36 cellular contexts compared by ENCODE assay signal in genomic region chr15:98326804-98327203, GRCh38.
DNase-seq lines count a peak whose midpoint lies in the region; ATAC-seq, FAIRE-seq and TF ChIP-seq lines count a peak whose summit lies in the region.
"Had no signal": no experiment of that assay in that cellular context is flagged by ENCODE, and none has a peak within 500 bp of the region (broad histone marks: within the 10 kb centered on the region; RNA-seq: fewer than 3 reads in every experiment).

No MANE protein-coding gene starts in this region.

- H3K27ac ChIP-seq in HepG2 (ENCODE audit: extremely low read length, insufficient read depth, low read length), result no peak overlapping the region
- no peak overlapping the region for H3K27ac ChIP-seq in right lobe of liver
- H3K27ac ChIP-seq in HEK293 (ENCODE audit: extremely low read depth, low read depth, low read length), result no peak overlapping the region
- H3K27ac ChIP-seq in K562 (ENCODE audit: extremely low read depth, low read depth, low read length), result no peak overlapping the region
- H3K27ac ChIP-seq in CD4-positive, alpha-beta memory T cell (ENCODE audit: low read depth, low read length), result no peak overlapping the region
- H3K27ac ChIP-seq: 22Rv1; A549; BLaER1; BLaER1 treated with 17β-estradiol and CSF1 and Interleukin-3, amounts not matched to agents 10 nM and 100 nM; C4-2B had no signal

- FAIRE-seq in HepG2 (lab: Jason Lieb, UNC) (no peak), K562 (lab: Jason Lieb, UNC) (no peak)
- FAIRE-seq: A204.1, A549, D721Med had no signal

- DNase-seq in HepG2 (ENCODE audit: low spot score) (no peak), right lobe of liver (no peak), K562 (ENCODE audit: extremely low read depth in 1 of 4, low spot score in 3 of 4) (no peak), islet precursor cell (peak; percentile 4), T-helper 2 cell (no peak)
- no peak for DNase-seq in CD4-positive, alpha-beta memory T cell
- DNase-seq in activated CD4-positive, alpha-beta T cell treated with anti-CD3 and anti-CD28 coated beads, Interleukin-2, amount 10 ng/mL, durations not matched to agents 24 days and 14 days, result no peak
- DNase-seq: 8988T; ACHN; AML-193; BE2C; C1 segment of cervical spinal cord; Caco-2; Calu3; CD4-positive, alpha-beta T cell; CD4-positive, CD25-positive, alpha-beta regulatory T cell; CD8-positive, alpha-beta memory T cell; CD8-positive, alpha-beta T cell; COR-L47; DMS 273 treated with DMSO at 0.1 percent for 48 hours; DMS153; DMS53; DMS79; DMS79 treated with DMSO at 0.1 percent for 48 hours; DND-41; EL had no signal

- no peak for TF ChIP-seq RAD21 in HepG2 (CRISPR knock-in tag; IDR thresholded peaks at IDR 0.05)
- TF ChIP-seq RAD21 in K562 (CRISPR knock-in tag; conservative IDR thresholded peaks at IDR 0.05 in 1 of 2, IDR thresholded peaks at IDR 0.05 in 1 of 2), result no peak

- no TSS peak for BruUV-seq in HepG2 (replicated peaks; lab: Mats Ljungman, UMichigan)
- BruUV-seq in K562 (replicated peaks; lab: Mats Ljungman, UMichigan), result no TSS peak

- no peaks in the 10 kb centered on the region for H3K36me3 Mint-ChIP-seq in CD4-positive, alpha-beta memory T cell
- no peaks in the 10 kb centered on the region for H3K36me3 Mint-ChIP-seq in activated CD4-positive, alpha-beta T cell treated with anti-CD3 and anti-CD28 coated beads, Interleukin-2, amount 10 ng/mL, durations not matched to agents 24 days and 14 days (ENCODE audit: low read depth)
- H3K36me3 Mint-ChIP-seq: CD14-positive monocyte; CD4-positive, CD25-positive, alpha-beta regulatory T cell; CD8-positive, alpha-beta memory T cell; CD8-positive, alpha-beta T cell had no signal

- H3K27ac Mint-ChIP-seq in CD4-positive, alpha-beta memory T cell, result no peak overlapping the region
- no peak overlapping the region for H3K27ac Mint-ChIP-seq in activated CD4-positive, alpha-beta T cell treated with anti-CD3 and anti-CD28 coated beads, Interleukin-2, amount 10 ng/mL, durations not matched to agents 24 days and 14 days
- H3K27ac Mint-ChIP-seq: B cell; CD14-positive monocyte; CD4-positive, alpha-beta T cell; CD4-positive, CD25-positive, alpha-beta regulatory T cell; CD8-positive, alpha-beta memory T cell; CD8-positive, alpha-beta T cell had no signal

- CTCF ChIA-PET in HepG2 (lab: Yijun Ruan, JAX; ENCODE audit: low intra/inter-chr PET ratio, low total read pairs), result no interaction called here
- CTCF ChIA-PET in HEK293 (lab: Yijun Ruan, JAX), result interaction anchor here (0.7 to 2.0 kb wide), 2 partner anchors 15 to 427 kb away, joined by 3 to 12 read pairs; no protein-coding TSS in a partner anchor
- CTCF ChIA-PET in K562 (lab: Yijun Ruan, JAX; ENCODE audit: low intra/inter-chr PET ratio), result no interaction called here
- CTCF ChIA-PET in CD4-positive, alpha-beta memory T cell (lab: Charles Lee; ENCODE audit: partially characterized antibody), result interaction anchor here (1.1 to 2.0 kb wide), 3 partner anchors 15 to 101 kb away, joined by 3 to 6 read pairs (median 4); no protein-coding TSS in a partner anchor

- H3K4me1 ChIP-seq in HepG2 (ENCODE audit: insufficient read depth, low read length), result peaks cover 11% of the 10 kb centered on the region
- no peaks in the 10 kb centered on the region for H3K4me1 ChIP-seq in right lobe of liver
- no peaks in the 10 kb centered on the region for H3K4me1 ChIP-seq in HEK293 (ENCODE audit: control insufficient read depth, insufficient read depth, low read length)
- no peaks in the 10 kb centered on the region for H3K4me1 ChIP-seq in K562 (replicated peaks in 1 of 2; ENCODE audit: control insufficient read depth in 2 of 2, insufficient read depth in 2 of 2, low read length in 2 of 2)
- H3K4me1 ChIP-seq in CD4-positive, alpha-beta memory T cell (ENCODE audit: insufficient read depth, low read length), result no peaks in the 10 kb centered on the region
- H3K4me1 ChIP-seq: A549, BE2C, Caco-2 had no signal

- H3K9me3 ChIP-seq in HepG2 (ENCODE audit: low read length) (no peaks in the 10 kb centered on the region), right lobe of liver (no peaks in the 10 kb centered on the region), HEK293 (ENCODE audit: control insufficient read depth, insufficient read depth, low read depth, low read length) (no peaks in the 10 kb centered on the region), K562 (replicated peaks; ENCODE audit: control insufficient read depth, insufficient read depth, low read depth, low read length) (no peaks in the 10 kb centered on the region)
- H3K9me3 ChIP-seq in CD4-positive, alpha-beta memory T cell (ENCODE audit: control insufficient read depth in 1 of 2, low read length in 2 of 2), result no peaks in the 10 kb centered on the region
- H3K9me3 ChIP-seq: BE2C, Caco-2 had no signal

- H3K9me1 ChIP-seq in K562 (ENCODE audit: control insufficient read depth, insufficient read depth, low read length), result no peaks in the 10 kb centered on the region

- TF ChIP-seq CTCF in HepG2 (CRISPR knock-in tag; IDR thresholded peaks at IDR 0.05) (no peak), right lobe of liver (IDR thresholded peaks at IDR 0.05) (no peak), HEK293 (tag by site-specific recombination; IDR thresholded peaks at IDR 0.05) (no peak), K562 (IDR thresholded peaks at IDR 0.05 in 2 of 3, conservative IDR thresholded peaks at IDR 0.05 in 1 of 3; ENCODE audit: insufficient read depth in 2 of 3, low read depth in 1 of 3, low read length in 3 of 3) (no peak)

- TF ChIP-seq POLR2A in HepG2 (IDR thresholded peaks at IDR 0.05; ENCODE audit: insufficient read depth in 1 of 2, low read depth in 2 of 2, low read length in 2 of 2) (no peak), right lobe of liver (IDR thresholded peaks at IDR 0.05) (no peak), K562 (conservative IDR thresholded peaks at IDR 0.05) (no peak)

- no peaks in the 10 kb centered on the region for H3K27me3 Mint-ChIP-seq in CD4-positive, alpha-beta memory T cell
- H3K27me3 Mint-ChIP-seq in activated CD4-positive, alpha-beta T cell treated with anti-CD3 and anti-CD28 coated beads, Interleukin-2, amount 10 ng/mL, durations not matched to agents 24 days and 14 days, result no peaks in the 10 kb centered on the region
- H3K27me3 Mint-ChIP-seq: B cell; CD4-positive, CD25-positive, alpha-beta regulatory T cell; CD8-positive, alpha-beta memory T cell had no signal

- H3K4me3 ChIP-seq in HepG2 (replicated peaks in 1 of 3; ENCODE audit: insufficient read depth in 1 of 3, low read depth in 2 of 3, low read length in 3 of 3) (no peak overlapping the region), right lobe of liver (no peak overlapping the region), HEK293 (ENCODE audit: low read depth, low read length) (no peak overlapping the region), K562 (no peak overlapping the region)
- H3K4me3 ChIP-seq in CD4-positive, alpha-beta memory T cell (ENCODE audit: low read length in 2 of 2), result no peak overlapping the region
- H3K4me3 ChIP-seq: A549; BLaER1; BLaER1 treated with 17β-estradiol and CSF1 and Interleukin-3, amounts not matched to agents 10 nM and 100 nM had no signal

- no peaks in the 10 kb centered on the region for H3K36me3 ChIP-seq in HepG2 (replicated peaks in 1 of 2; ENCODE audit: control insufficient read depth in 1 of 2, insufficient read depth in 2 of 2, low read length in 2 of 2)
- H3K36me3 ChIP-seq in right lobe of liver, result no peaks in the 10 kb centered on the region
- H3K36me3 ChIP-seq in HEK293 (ENCODE audit: control insufficient read depth in 2 of 2, insufficient read depth in 1 of 2, low read length in 2 of 2), result no peaks in the 10 kb centered on the region
- no peaks in the 10 kb centered on the region for H3K36me3 ChIP-seq in K562 (ENCODE audit: control insufficient read depth, insufficient read depth, low read length)
- H3K36me3 ChIP-seq in CD4-positive, alpha-beta memory T cell (ENCODE audit: insufficient read depth, low read length), result no peaks in the 10 kb centered on the region
- H3K36me3 ChIP-seq: BE2C, BLaER1 had no signal

- WGBS in HepG2 (ENCODE audit: low lambda C conversion rate), result 2% methylated on average over 5 of the region's 5 CpGs
- WGBS in right lobe of liver (ENCODE audit: insufficient coverage, low coverage, low lambda C conversion rate, missing lambda C conversion rate), result 38% methylated on average over 3 of the region's 5 CpGs
- WGBS in K562 (ENCODE audit: insufficient coverage, low coverage, missing lambda C conversion rate), result 0% methylated on average over 5 of the region's 5 CpGs

- no peak for ATAC-seq in HepG2
- ATAC-seq in right lobe of liver, result no peak
- ATAC-seq in K562, result no peak
- ATAC-seq: A549; CD8-positive, alpha-beta T cell had no signal

- H3K4me3 Mint-ChIP-seq in CD4-positive, alpha-beta memory T cell, result no peak overlapping the region
- H3K4me3 Mint-ChIP-seq in activated CD4-positive, alpha-beta T cell treated with anti-CD3 and anti-CD28 coated beads, Interleukin-2, amount 10 ng/mL, durations not matched to agents 24 days and 14 days, result no peak overlapping the region
- H3K4me3 Mint-ChIP-seq: B cell; CD14-positive monocyte; CD4-positive, alpha-beta T cell; CD4-positive, CD25-positive, alpha-beta regulatory T cell; CD8-positive, alpha-beta memory T cell; CD8-positive, alpha-beta T cell had no signal

- no peaks in the 10 kb centered on the region for H3K4me1 Mint-ChIP-seq in CD4-positive, alpha-beta memory T cell
- H3K4me1 Mint-ChIP-seq in activated CD4-positive, alpha-beta T cell treated with anti-CD3 and anti-CD28 coated beads, Interleukin-2, amount 10 ng/mL, durations not matched to agents 24 days and 14 days, result no peaks in the 10 kb centered on the region
- H3K4me1 Mint-ChIP-seq: B cell; CD14-positive monocyte; CD4-positive, CD25-positive, alpha-beta regulatory T cell; CD8-positive, alpha-beta memory T cell had no signal

- in situ Hi-C loops in HepG2 (cut with HindIII; ENCODE audit: extremely low pct_ligation_motif_present, low pct_unique_long_range_greater_than_20kb), result no loop called here
- in situ Hi-C loops in K562 (cut with MboI), result no loop called here

- TF ChIP-seq EP300 in HepG2 (IDR thresholded peaks at IDR 0.05; ENCODE audit: low read depth in 2 of 2, low read length in 2 of 2) (no peak), HepG2 (CRISPR knock-in tag; IDR thresholded peaks at IDR 0.05; ENCODE audit: borderline replicate concordance) (no peak), K562 (IDR thresholded peaks at IDR 0.05; ENCODE audit: low read length) (no peak)

- H2AFZ ChIP-seq in HepG2 (ENCODE audit: low read length) (no peak overlapping the region), K562 (ENCODE audit: low read depth, low read length) (no peak overlapping the region)

- H3K4me2 ChIP-seq in HepG2 (ENCODE audit: low read depth, low read length) (no peak overlapping the region), K562 (ENCODE audit: insufficient read depth, low read length) (no peak overlapping the region)
- H3K4me2 ChIP-seq: A549; BLaER1; BLaER1 treated with 17β-estradiol and CSF1 and Interleukin-3, amounts not matched to agents 10 nM and 100 nM had no signal

- intact Hi-C loops in HepG2 (cut with micrococcal nuclease; ENCODE audit: unreplicated experiment), result no loop called here
- intact Hi-C loops in right lobe of liver (cut with DNase I), result no loop called here
- intact Hi-C loops in K562 (cut with micrococcal nuclease), result no loop called here
- intact Hi-C loops in CD4-positive, alpha-beta memory T cell (cut with micrococcal nuclease), result no loop called here
- intact Hi-C loops in activated CD4-positive, alpha-beta T cell treated with anti-CD3 and anti-CD28 coated beads, Interleukin-2, amount 10 ng/mL, durations not matched to agents 24 days and 14 days (cut with micrococcal nuclease), result no loop called here

- H3K79me2 ChIP-seq in HepG2 (ENCODE audit: insufficient read depth, low read length) (no peaks in the 10 kb centered on the region), K562 (ENCODE audit: control insufficient read depth, insufficient read depth, low read length) (no peaks in the 10 kb centered on the region)

- H3K9ac ChIP-seq in HepG2 (ENCODE audit: insufficient read depth, low read depth, low read length), result no peak overlapping the region
- no peak overlapping the region for H3K9ac ChIP-seq in K562 (ENCODE audit: insufficient read depth in 1 of 2, low read depth in 2 of 2, low read length in 2 of 2)
- H3K9ac ChIP-seq: BLaER1; BLaER1 treated with 17β-estradiol and CSF1 and Interleukin-3, amounts not matched to agents 10 nM and 100 nM had no signal

- peaks cover 0 to 5% of the 10 kb centered on the region in 2 experiments; a peak in 3 of 5 replicates for H3K27me3 ChIP-seq in HepG2 (ENCODE audit: control insufficient read depth in 1 of 2, insufficient read depth in 2 of 2, low read length in 2 of 2)
- no peaks in the 10 kb centered on the region for H3K27me3 ChIP-seq in right lobe of liver
- H3K27me3 ChIP-seq in K562 (ENCODE audit: control insufficient read depth in 2 of 2, insufficient read depth in 2 of 2, low read length in 2 of 2), result peaks cover 0 to 5% of the 10 kb centered on the region in 2 experiments; a peak in 2 of 5 replicates
- H3K27me3 ChIP-seq in CD4-positive, alpha-beta memory T cell (ENCODE audit: insufficient read depth, low read length), result no peaks in the 10 kb centered on the region
- H3K27me3 ChIP-seq: BLaER1; BLaER1 treated with 17β-estradiol and CSF1 and Interleukin-3, amounts not matched to agents 10 nM and 100 nM had no signal

- H3K9me3 Mint-ChIP-seq in CD4-positive, alpha-beta memory T cell, result peaks cover 0 to 15% (median 7%) of the 10 kb centered on the region in 8 donors
- H3K9me3 Mint-ChIP-seq in activated CD4-positive, alpha-beta T cell treated with anti-CD3 and anti-CD28 coated beads, Interleukin-2, amount 10 ng/mL, durations not matched to agents 24 days and 14 days, result no peaks in the 10 kb centered on the region

- POLR2A ChIA-PET in HepG2 (lab: Yijun Ruan, JAX) (no interaction called here), HEK293 (lab: Yijun Ruan, JAX) (interaction anchor here (0.6 kb wide), 1 partner anchor 23 kb away, joined by 4 read pairs; no protein-coding TSS in a partner anchor), K562 (lab: Yijun Ruan, JAX) (no interaction called here)
- POLR2A ChIA-PET in CD4-positive, alpha-beta memory T cell (lab: Charles Lee; ENCODE audit: partially characterized antibody), result no interaction called here

- H4K20me1 ChIP-seq in HepG2 (ENCODE audit: insufficient read depth, low read length) (no peaks in the 10 kb centered on the region), K562 (replicated peaks; ENCODE audit: control insufficient read depth, insufficient read depth, low read length) (no peaks in the 10 kb centered on the region)
- H4K20me1 ChIP-seq: BLaER1; BLaER1 treated with 17β-estradiol and CSF1 and Interleukin-3, amounts not matched to agents 10 nM and 100 nM had no signal

Comparison
In these comparisons a context has a peak if more than half of its experiments do, and no peak if none do; other contexts are left out.
1. CTCF ChIA-PET loops: an anchor here in HEK293 (0.7 to 2.0 kb wide) and CD4-positive, alpha-beta memory T cell (1.1 to 2.0 kb wide); none called in HepG2 and K562.